ENCODE assay signal across 28 cellular contexts in genomic region chr17:13521784-13522183, GRCh38.
"Had no signal": no experiment of that assay in that cellular context is flagged by ENCODE, and none has a peak within 500 bp of the region (broad histone marks: within the 10 kb centered on the region; RNA-seq: fewer than 3 reads in every experiment).

No MANE protein-coding gene starts in this region.

- H3K9me3 ChIP-seq: left ventricle myocardium inferior, neutrophil, pancreas, prostate gland, sigmoid colon, spleen, suprapubic skin, thoracic aorta, tibial artery, upper lobe of right lung had no signal

- H3K4me2 ChIP-seq: hepatocyte, neural progenitor cell had no signal

- H3K79me2 ChIP-seq: hepatocyte had no signal

- H3K27me3 ChIP-seq: hepatocyte, neural progenitor cell, neutrophil, pancreas, sigmoid colon, spleen, suprapubic skin, tibial artery, upper lobe of right lung had no signal

- H3K4me1 ChIP-seq: left ventricle myocardium inferior, pancreas, prostate gland, sigmoid colon, suprapubic skin, tibial artery, upper lobe of right lung had no signal

- ATAC-seq: natural killer cell; pancreas; right cardiac atrium; stimulated activated effector memory CD8-positive, alpha-beta T cell treated with anti-CD3 and anti-CD28 coated beads, Interleukin-12 subunit alpha, Interleukin-12 subunit beta, amount 100 ng/mL, for 72 hours; upper lobe of right lung had no signal

- H3K27ac ChIP-seq: hepatocyte, left ventricle myocardium inferior, neural progenitor cell, neutrophil, pancreas, prostate gland, spleen, suprapubic skin, thoracic aorta, tibial artery, upper lobe of right lung had no signal

- FAIRE-seq: pancreas, small intestine, urothelium cell line had no signal

- H3K9ac ChIP-seq: neural progenitor cell had no signal

- H3K4me3 ChIP-seq: hepatocyte, left ventricle myocardium inferior, lung, neural progenitor cell, pancreas, prostate gland, sigmoid colon, spleen, suprapubic skin, thoracic aorta, tibial artery, upper lobe of right lung had no signal

- DNase-seq: islet precursor cell; left ventricle myocardium inferior; mesendoderm; naive B cell; natural killer cell; nephron progenitor cell; occipital lobe; pancreas; posterior cingulate gyrus; retina; right cardiac atrium; sigmoid colon; small intestine; spleen; stimulated activated CD4-positive, alpha-beta T cell treated with anti-CD3 and anti-CD28 coated beads, Interleukin-4, amount 100 ng/mL, for 24 hours; stimulated activated naive CD4-positive, alpha-beta T cell; tibial artery; trophoblast cell; upper lobe of right lung had no signal

- H2AFZ ChIP-seq: hepatocyte, neural progenitor cell had no signal

- H3K36me3 ChIP-seq: left ventricle myocardium inferior, neural progenitor cell, neutrophil, pancreas, prostate gland, sigmoid colon, spleen, suprapubic skin, thoracic aorta, tibial artery, upper lobe of right lung had no signal
